ENCODE assay signal across 9 cellular contexts in the genomic region with DNA sequence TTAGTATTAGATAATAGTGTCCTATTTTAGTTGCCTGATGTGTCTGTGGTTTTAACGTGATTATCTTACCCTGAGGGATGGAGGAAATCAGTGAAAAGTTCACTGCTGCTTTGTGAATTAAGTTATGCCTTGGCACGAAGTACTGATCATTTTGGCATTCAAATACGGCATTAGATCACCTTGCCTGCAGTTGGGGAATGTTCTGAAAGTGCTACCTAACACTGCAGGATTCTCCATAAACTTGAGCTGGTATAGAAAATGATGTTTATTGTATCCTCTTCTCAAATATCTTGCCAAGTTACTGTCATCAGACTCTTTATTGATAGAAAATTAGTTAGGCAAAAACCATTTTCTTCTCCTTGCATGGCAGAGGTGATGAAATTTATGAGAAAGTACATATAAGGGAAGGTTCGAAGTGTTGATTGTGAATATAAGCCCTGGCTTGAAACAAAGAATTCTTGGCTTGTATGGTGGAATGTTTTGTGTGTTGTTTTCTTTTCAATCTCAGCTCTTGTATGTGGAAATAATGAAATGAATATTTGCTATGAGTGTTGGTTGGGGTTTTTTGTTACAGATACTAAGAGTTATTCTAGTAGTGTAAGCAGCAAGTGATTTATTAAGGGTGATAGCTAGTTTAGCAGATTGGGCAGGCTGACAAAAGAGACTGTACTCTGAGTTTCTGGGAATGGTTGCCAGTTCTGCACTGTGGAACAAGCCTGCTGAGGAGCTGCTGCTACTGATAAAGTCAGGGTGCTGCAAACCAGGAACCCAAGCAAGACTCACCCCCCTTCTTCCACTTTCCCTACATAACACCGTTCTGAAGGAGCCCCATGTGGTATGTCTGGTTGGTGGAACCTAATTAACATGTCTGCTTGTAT. TPM values are rescaled to one million over a fixed set of nuclear protein-coding genes. Genes with fewer than 3 reads are reported as not detected.
DNase-seq lines count a peak whose midpoint lies in the region; ATAC-seq, FAIRE-seq and TF ChIP-seq lines count a peak whose summit lies in the region.
"Had no signal": no experiment of that assay in that cellular context is flagged by ENCODE, and none has a peak within 500 bp of the region (broad histone marks: within the 10 kb centered on the region; RNA-seq: fewer than 3 reads in every experiment).

No MANE protein-coding gene starts in this region.

- peak; percentile 13 for DNase-seq in NCI-H2196 treated with DMSO at 0.1 percent for 48 hours (lab: John Stamatoyannopoulos, UW; ENCODE audit: unreplicated experiment)
- no peak for DNase-seq in NCI-H2196 (lab: John Stamatoyannopoulos, UW; ENCODE audit: unreplicated experiment)
- DNase-seq in astrocyte (ENCODE audit: low read depth): peak; percentile 86
- DNase-seq in kidney: no peak
- no peak for DNase-seq in transverse colon
- no peak for DNase-seq in SIG-M5 (lab: John Stamatoyannopoulos, UW)
- no peak for DNase-seq in activated CD8-positive, alpha-beta T cell treated with anti-CD3 and anti-CD28 coated beads for 36 hours
- DNase-seq: 8988T had no signal

- H3K79me2 ChIP-seq in astrocyte (ENCODE audit: insufficient read depth, low read length): peaks cover 94% of the 10 kb centered on the region

- H3K4me3 ChIP-seq in astrocyte (ENCODE audit: insufficient read depth, low read depth, low read length) (peak overlapping the region; percentile 3), kidney (ENCODE audit: low read length in 2 of 2) (peak overlapping the region; percentile 2 to 12), transverse colon (no peak overlapping the region)

- no peaks in the 10 kb centered on the region for H3K9me3 Mint-ChIP-seq in astrocyte (ENCODE audit: unreplicated experiment)
- peaks cover 14% of the 10 kb centered on the region for H3K9me3 Mint-ChIP-seq in activated CD8-positive, alpha-beta T cell treated with anti-CD3 and anti-CD28 coated beads for 36 hours

- no peaks in the 10 kb centered on the region for H3K27me3 ChIP-seq in astrocyte (ENCODE audit: insufficient read depth, low read length)
- H3K27me3 ChIP-seq in transverse colon: no peaks in the 10 kb centered on the region

- intact Hi-C loops in kidney (cut with DNase I): no loop called here
- intact Hi-C loops in transverse colon (cut with DNase I; ENCODE audit: low total_unique reads): no loop called here
- intact Hi-C loops in activated CD8-positive, alpha-beta T cell treated with anti-CD3 and anti-CD28 coated beads for 36 hours (cut with micrococcal nuclease): no loop called here

- no peak for TF ChIP-seq EP300 in transverse colon (IDR thresholded peaks at IDR 0.05; ENCODE audit: low read depth)

- peak overlapping the region; percentile 35 for H3K27ac ChIP-seq in astrocyte (ENCODE audit: low read depth, low read length)
- H3K27ac ChIP-seq in kidney (ENCODE audit: low read depth in 2 of 2, low read length in 2 of 2): peak overlapping the region in 1 of 2 donors; percentile 20
- H3K27ac ChIP-seq in transverse colon: peak overlapping the region; percentile 43 to 77 (median 58)

- H3K9me3 ChIP-seq in astrocyte (ENCODE audit: insufficient read depth, low read depth, low read length) (no peaks in the 10 kb centered on the region), kidney (ENCODE audit: control insufficient read depth in 1 of 2, low read length in 2 of 2) (no peaks in the 10 kb centered on the region), transverse colon (no peaks in the 10 kb centered on the region)

- no peak for ATAC-seq in GM21423 (IDR thresholded peaks at IDR 0.05; ENCODE audit: unreplicated experiment)
- ATAC-seq in activated CD8-positive, alpha-beta T cell treated with anti-CD3 and anti-CD28 coated beads for 36 hours: no peak

- in situ Hi-C loops in transverse colon (cut with MboI; ENCODE audit: low pct_ligation_motif_present in 1 of 4, low pct_unique_long_range_greater_than_20kb in 1 of 4, low sequenced_read_pairs in 3 of 4): no loop called here

- POLR2A ChIA-PET in activated CD8-positive, alpha-beta T cell treated with anti-CD3 and anti-CD28 coated beads for 36 hours (lab: Charles Lee): interaction anchor here (0.5 kb wide), 1 partner anchor 308 kb away, joined by 3 read pairs; no protein-coding TSS in a partner anchor

- CTCF ChIA-PET in activated CD8-positive, alpha-beta T cell treated with anti-CD3 and anti-CD28 coated beads for 36 hours (lab: Charles Lee): no interaction called here

- peak overlapping the region; percentile 64 for H3K4me2 ChIP-seq in astrocyte (ENCODE audit: low read length)

- H3K27ac Mint-ChIP-seq in astrocyte (ENCODE audit: unreplicated experiment): peak overlapping the region; percentile 28
- no peak overlapping the region for H3K27ac Mint-ChIP-seq in activated CD8-positive, alpha-beta T cell treated with anti-CD3 and anti-CD28 coated beads for 36 hours

- H3K36me3 ChIP-seq in astrocyte (ENCODE audit: insufficient read depth, low read length): peaks cover 5% of the 10 kb centered on the region
- H3K36me3 ChIP-seq in kidney (ENCODE audit: control insufficient read depth in 1 of 2, insufficient read depth in 2 of 2, low read length in 2 of 2): no peaks in the 10 kb centered on the region
- no peaks in the 10 kb centered on the region for H3K36me3 ChIP-seq in transverse colon

- no peak overlapping the region for H3K4me3 Mint-ChIP-seq in astrocyte (ENCODE audit: unreplicated experiment)
- no peak overlapping the region for H3K4me3 Mint-ChIP-seq in activated CD8-positive, alpha-beta T cell treated with anti-CD3 and anti-CD28 coated beads for 36 hours

- H2AFZ ChIP-seq in astrocyte (ENCODE audit: low read depth, low read length): no peak overlapping the region

- peak overlapping the region; percentile 36 for H3K9ac ChIP-seq in astrocyte (ENCODE audit: low read length)
- no peak overlapping the region for H3K9ac ChIP-seq in kidney (ENCODE audit: low read length in 2 of 2)

- no peaks in the 10 kb centered on the region for H3K27me3 Mint-ChIP-seq in astrocyte (ENCODE audit: low read depth, unreplicated experiment)
- H3K27me3 Mint-ChIP-seq in activated CD8-positive, alpha-beta T cell treated with anti-CD3 and anti-CD28 coated beads for 36 hours: no peaks in the 10 kb centered on the region

- TF ChIP-seq CTCF in astrocyte (IDR thresholded peaks at IDR 0.05; ENCODE audit: insufficient read depth, low read depth, low read length) (no peak), kidney (IDR thresholded peaks at IDR 0.05; ENCODE audit: borderline replicate concordance, extremely low read depth, insufficient read depth) (no peak), transverse colon (IDR thresholded peaks at IDR 0.05) (no peak)
- no peak for TF ChIP-seq CTCF in activated CD8-positive, alpha-beta T cell treated with anti-CD3 and anti-CD28 coated beads for 36 hours (IDR thresholded peaks at IDR 0.05)

- FAIRE-seq in astrocyte (lab: Jason Lieb, UNC) (peak; percentile 80), kidney (lab: Jason Lieb, UNC) (peak; percentile 19)

- H3K4me1 Mint-ChIP-seq in astrocyte (ENCODE audit: low read depth, unreplicated experiment): peaks cover 14% of the 10 kb centered on the region
- H3K4me1 Mint-ChIP-seq in activated CD8-positive, alpha-beta T cell treated with anti-CD3 and anti-CD28 coated beads for 36 hours (ENCODE audit: low read depth): peaks cover 43% of the 10 kb centered on the region

- WGBS in transverse colon (ENCODE audit: low coverage in 1 of 2), 2 donors: 28 to 34% methylated on average over 5 of the region's 5 CpGs

- peaks cover 3% of the 10 kb centered on the region for H3K36me3 Mint-ChIP-seq in astrocyte (ENCODE audit: low read depth, unreplicated experiment)
- H3K36me3 Mint-ChIP-seq in activated CD8-positive, alpha-beta T cell treated with anti-CD3 and anti-CD28 coated beads for 36 hours (ENCODE audit: low read depth): peaks cover 41% of the 10 kb centered on the region

- peaks cover 13% of the 10 kb centered on the region for H4K20me1 ChIP-seq in astrocyte (ENCODE audit: insufficient read depth, low read length)

- H3K4me1 ChIP-seq in astrocyte (ENCODE audit: insufficient read depth, low read length) (peaks cover 15% of the 10 kb centered on the region), kidney (ENCODE audit: control insufficient read depth in 1 of 2, insufficient read depth in 1 of 2, low read depth in 1 of 2, low read length in 2 of 2) (peaks cover 8 to 13% of the 10 kb centered on the region in 2 donors), transverse colon (peaks cover 0 to 19% (median 7%) of the 10 kb centered on the region in 4 donors)

- TF ChIP-seq POLR2A in transverse colon (IDR thresholded peaks at IDR 0.05): no peak

RNA-seq across cellular contexts. Expression of gene SIPA1L1, which starts 35.3 kb away (rescaled TPM):
- total RNA-seq in astrocyte: 31.3 and 32.8 TPM in 2 replicates
- 79.1 TPM for total RNA-seq in kidney
- polyA plus RNA-seq in kidney (ENCODE audit: insufficient read depth, low read depth, low replicate concordance): 23.3 TPM
- 100 to 1,000 TPM in 1 of 4 donors, 10 to 100 TPM in 3; 46.4 to 181 (median 81.7) TPM for total RNA-seq in transverse colon
- total RNA-seq in activated CD8-positive, alpha-beta T cell treated with anti-CD3 and anti-CD28 coated beads for 36 hours: 10 to 100 TPM; 52.0 to 57.7 TPM

Comparison
In these comparisons a context has a peak if more than half of its experiments do, and no peak if none do; other contexts are left out.
1. DNase-seq: peak in NCI-H2196 treated with DMSO at 0.1 percent for 48 hours (single experiment) and astrocyte (single experiment); none in NCI-H2196 (single experiment), kidney (single experiment), transverse colon (single experiment), SIG-M5 (single experiment) and activated CD8-positive, alpha-beta T cell treated with anti-CD3 and anti-CD28 coated beads for 36 hours (single experiment).
2. H3K4me3 ChIP-seq: peak in astrocyte (single experiment) and kidney (2 of 2); none in transverse colon (0 of 4).